In genomic region chr17:42124256-42124655, GRCh38 we compare ENCODE assay signal across 20 cellular contexts. TPM values are rescaled to one million over a fixed set of nuclear protein-coding genes. Genes with fewer than 3 reads are reported as not detected.
DNase-seq lines count a peak whose midpoint lies in the region; ATAC-seq and TF ChIP-seq lines count a peak whose summit lies in the region.
"Had no signal": no experiment of that assay in that cellular context is flagged by ENCODE, and none has a peak within 500 bp of the region (broad histone marks: within the 10 kb centered on the region; RNA-seq: fewer than 3 reads in every experiment).

No MANE protein-coding gene starts in this region.

- H3K4me1 ChIP-seq in IMR-90 (ENCODE audit: control insufficient read depth, insufficient read depth, low read length): peaks cover 7% of the 10 kb centered on the region
- H3K4me1 ChIP-seq in osteoblast (ENCODE audit: insufficient read depth, low read length): peaks cover 9% of the 10 kb centered on the region
- peaks cover 25 to 38% (median 27%) of the 10 kb centered on the region in 4 donors for H3K4me1 ChIP-seq in upper lobe of left lung

- intact Hi-C loops in IMR-90 (cut with micrococcal nuclease): no loop called here

- CTCF ChIA-PET in IMR-90 (lab: Yijun Ruan, JAX): no interaction called here

- no peak for TF ChIP-seq EP300 in upper lobe of left lung (IDR thresholded peaks at IDR 0.05)

- no peak overlapping the region for H2BK5ac ChIP-seq in IMR-90 (ENCODE audit: low read depth, low read length, poor library complexity, severe bottlenecking)

- H3K79me2 ChIP-seq in osteoblast (ENCODE audit: insufficient read depth, low read length): peaks cover 15% of the 10 kb centered on the region

- H4K5ac ChIP-seq in IMR-90 (ENCODE audit: low read depth, low read length): no peak overlapping the region

- H4K91ac ChIP-seq in IMR-90 (ENCODE audit: insufficient read depth, low read depth, low read length): no peak overlapping the region

- no peak overlapping the region for H3K27ac ChIP-seq in IMR-90 (ENCODE audit: insufficient read depth, low read length)
- no peak overlapping the region for H3K27ac ChIP-seq in osteoblast (ENCODE audit: low read depth, low read length)
- peak overlapping the region in 1 of 4 donors; percentile 34 for H3K27ac ChIP-seq in upper lobe of left lung
- H3K27ac ChIP-seq: 22Rv1, BLaER1 had no signal

- no peak overlapping the region for H3K4me3 ChIP-seq in IMR-90 (ENCODE audit: insufficient read depth, low read depth, low read length)
- H3K4me3 ChIP-seq in osteoblast (ENCODE audit: insufficient read depth, low read length): no peak overlapping the region
- no peak overlapping the region for H3K4me3 ChIP-seq in upper lobe of left lung
- H3K4me3 ChIP-seq: BLaER1 had no signal

- H2AK5ac ChIP-seq in IMR-90 (ENCODE audit: low read depth, low read length): no peak overlapping the region

- H4K20me1 ChIP-seq in IMR-90 (ENCODE audit: insufficient read depth, low read length) (no peaks in the 10 kb centered on the region), osteoblast (ENCODE audit: insufficient read depth, low read length) (peaks cover 3% of the 10 kb centered on the region)

- in situ Hi-C loops in IMR-90 (cut with MboI; ENCODE audit: low sequenced_read_pairs): no loop called here

- no peak overlapping the region for H3K9ac ChIP-seq in IMR-90 (ENCODE audit: low read depth, low read length)
- H3K9ac ChIP-seq: BLaER1 had no signal

- H2AK9ac ChIP-seq in IMR-90 (replicated peaks; ENCODE audit: low read depth, low read length, poor library complexity): no peak overlapping the region

- H3K36me3 ChIP-seq in IMR-90 (ENCODE audit: control insufficient read depth, insufficient read depth, low read length): peaks cover 46% of the 10 kb centered on the region
- H3K36me3 ChIP-seq in osteoblast (ENCODE audit: insufficient read depth, low read length): peaks cover 45% of the 10 kb centered on the region
- H3K36me3 ChIP-seq in upper lobe of left lung: peaks cover 28 to 52% (median 42%) of the 10 kb centered on the region in 4 donors

- DNase-seq in DMS53 (lab: John Stamatoyannopoulos, UW) (peak; percentile 19), DMS53 treated with DMSO at 0.1 percent for 48 hours (lab: John Stamatoyannopoulos, UW; ENCODE audit: unreplicated experiment) (no peak), IMR-90 (no peak), dermis blood vessel endothelial cell (peak; percentile 18), osteoblast (ENCODE audit: insufficient read length, low spot score, missing footprints) (peak; percentile 17), upper lobe of left lung (no peak), germinal center (ENCODE audit: low spot score) (no peak), SIG-M5 (lab: John Stamatoyannopoulos, UW) (no peak)
- DNase-seq: DMS 273 treated with DMSO at 0.1 percent for 48 hours, KBM-7, NCI-H1436, NCI-H2029 treated with DMSO at 0.1 percent for 48 hours, NCI-H2171 treated with DMSO at 0.1 percent for 48 hours, NCI-H446 treated with DMSO at 0.1 percent for 48 hours, NCI-H774 had no signal

- H3K9me3 ChIP-seq in IMR-90 (ENCODE audit: control insufficient read depth, insufficient read depth, low read length): no peaks in the 10 kb centered on the region
- no peaks in the 10 kb centered on the region for H3K9me3 ChIP-seq in osteoblast (ENCODE audit: low read depth, low read length)
- H3K9me3 ChIP-seq in upper lobe of left lung: no peaks in the 10 kb centered on the region
- H3K9me3 ChIP-seq: BLaER1 had no signal

- no peak overlapping the region for H3K4me2 ChIP-seq in IMR-90 (ENCODE audit: low read depth, low read length)
- H3K4me2 ChIP-seq in osteoblast (ENCODE audit: insufficient read depth, low read length): no peak overlapping the region
- H3K4me2 ChIP-seq: BLaER1 had no signal

- no peak overlapping the region for H4K8ac ChIP-seq in IMR-90 (ENCODE audit: low read depth in 2 of 2, low read length in 2 of 2)

- 0 out of 2 replicates have a peak, but pooled peaks have one; percentile 5 for TF ChIP-seq CTCF in IMR-90 (conservative IDR thresholded peaks at IDR 0.05; ENCODE audit: low read depth, low read length)
- TF ChIP-seq CTCF in osteoblast (IDR thresholded peaks at IDR 0.05; ENCODE audit: extremely low read depth, low read depth, low read length): no peak
- TF ChIP-seq CTCF in upper lobe of left lung (IDR thresholded peaks at IDR 0.05): no peak

- dilution Hi-C loops in IMR-90 (cut with HindIII; ENCODE audit: low sequenced_read_pairs, unreplicated experiment): no loop called here

- ATAC-seq in IMR-90 (ENCODE audit: low read depth) (no peak), upper lobe of left lung (ENCODE audit: low FRiP score in 2 of 2) (no peak)

- no peak overlapping the region for H3K4ac ChIP-seq in IMR-90 (ENCODE audit: low read depth, low read length)

- no peak overlapping the region for H2BK15ac ChIP-seq in IMR-90 (ENCODE audit: low read depth, low read length)

- no peak overlapping the region for H3K23ac ChIP-seq in IMR-90 (ENCODE audit: low read depth, low read length)

- H3K14ac ChIP-seq in IMR-90 (replicated peaks; ENCODE audit: low read depth, low read length): no peak overlapping the region

- TF ChIP-seq POLR2A in IMR-90 (IDR thresholded peaks at IDR 0.05; ENCODE audit: low read depth, low read length) (no peak), upper lobe of left lung (IDR thresholded peaks at IDR 0.05) (no peak)

- H3K27me3 ChIP-seq in IMR-90 (ENCODE audit: control insufficient read depth, insufficient read depth, low read length): no peaks in the 10 kb centered on the region
- no peaks in the 10 kb centered on the region for H3K27me3 ChIP-seq in osteoblast (ENCODE audit: insufficient read depth, low read length)
- no peaks in the 10 kb centered on the region for H3K27me3 ChIP-seq in upper lobe of left lung
- H3K27me3 ChIP-seq: BLaER1 had no signal

- no TSS peak for BruUV-seq in IMR-90 (replicated peaks; lab: Mats Ljungman, UMichigan)

- H2BK120ac ChIP-seq in IMR-90 (ENCODE audit: low read depth, low read length): no peak overlapping the region

- POLR2A ChIA-PET in IMR-90 (lab: Charles Lee; ENCODE audit: unreplicated experiment): no interaction called here

- peaks cover 16 to 21% of the 10 kb centered on the region in 2 experiments; a peak in 3 of 4 replicates for H3K79me1 ChIP-seq in IMR-90 (ENCODE audit: low read depth in 1 of 2, low read length in 2 of 2)

- peaks cover 4% of the 10 kb centered on the region; the same call in 1 of the 2 replicates for H3K9me1 ChIP-seq in IMR-90 (ENCODE audit: insufficient read depth, low read length)

- no peak for TF ChIP-seq RAD21 in IMR-90 (IDR thresholded peaks at IDR 0.05; ENCODE audit: low read length)

- H2AFZ ChIP-seq in IMR-90 (replicated peaks; ENCODE audit: low read length, poor library complexity): no peak overlapping the region
- H2AFZ ChIP-seq in osteoblast (ENCODE audit: low read length): no peak overlapping the region

- no peak overlapping the region for H3K56ac ChIP-seq in IMR-90 (ENCODE audit: extremely low read depth, insufficient read depth, low read length)

- no peak overlapping the region for H2BK20ac ChIP-seq in IMR-90 (ENCODE audit: low read depth, low read length)

- WGBS in IMR-90 (ENCODE audit: extremely low coverage in 2 of 2, insufficient read length in 1 of 2), 2 experiments: 83% methylated on average over 1 of the region's 3 CpGs; no CpG with 5 or more reads in 1 of the 2 experiments
- WGBS in upper lobe of left lung, 2 donors: 81 to 94% methylated on average over 3 of the region's 3 CpGs

- no peak overlapping the region for H3K18ac ChIP-seq in IMR-90 (ENCODE audit: low read depth, low read length)

TF ChIP-seq in IMR-90, 13 proteins besides CTCF, POLR2A, EP300 and RAD21 (continues in another document):
- no peak for TF ChIP-seq NFE2L2 (IDR thresholded peaks at IDR 0.05; ENCODE audit: low read depth, low read length)

RNA-seq across cellular contexts. Expression of gene HSPB9, which starts 1.7 kb away (rescaled TPM):
- not detected in 2 replicates for total RNA-seq in IMR-90 (2012; rRNA removed)
- not detected in 2 replicates for polyA plus RNA-seq in IMR-90 (2012; rRNA removed)
- not detected in 2 replicates for polyA plus RNA-seq in IMR-90 (2012; cell fraction: cytosol; rRNA removed)
- polyA plus RNA-seq in IMR-90 (2012; cell fraction: nucleus; rRNA removed; ENCODE audit: low replicate concordance): 0.06 and 0.09 TPM in 2 replicates
- 0.17 TPM in 1 of 2 replicates, not detected in the other for total RNA-seq in dermis blood vessel endothelial cell
- not detected in 2 replicates for total RNA-seq in osteoblast
- total RNA-seq in upper lobe of left lung: 1 to 10 TPM in 1 of 6 donors, under 1 TPM in 1, not detected in 4; 0.15 to 1.0 TPM
- total RNA-seq: HT-29, SK-MEL-5 had no signal
- polyA plus RNA-seq: AG04450 had no signal

RNA-seq across cellular contexts. Expression of gene KAT2A, which starts 3.1 kb away (rescaled TPM):
- total RNA-seq in IMR-90 (2012; rRNA removed) (5.3 and 6.3 TPM in 2 replicates), dermis blood vessel endothelial cell (10.2 and 15.4 TPM in 2 replicates), osteoblast (8.3 and 9.0 TPM in 2 replicates), upper lobe of left lung (100 to 1,000 TPM in 1 of 6 donors, 10 to 100 TPM in 5; 17.0 to 116 (median 32.5) TPM)
- polyA plus RNA-seq in IMR-90 (2012; rRNA removed): 28.2 and 31.4 TPM in 2 replicates
- 12.9 and 17.4 TPM in 2 replicates for polyA plus RNA-seq in IMR-90 (2012; cell fraction: cytosol; rRNA removed)
- polyA plus RNA-seq in IMR-90 (2012; cell fraction: nucleus; rRNA removed; ENCODE audit: low replicate concordance): 273 and 329 TPM in 2 replicates

RNA-seq across cellular contexts. Expression of gene DHX58, which starts 11.7 kb away (rescaled TPM):
- total RNA-seq in IMR-90 (2012; rRNA removed) (1.1 and 1.4 TPM in 2 replicates), dermis blood vessel endothelial cell (6.9 and 10.6 TPM in 2 replicates), osteoblast (18.5 and 23.0 TPM in 2 replicates), upper lobe of left lung (10 to 100 TPM; 15.8 to 56.6 (median 32.6) TPM)
- polyA plus RNA-seq in IMR-90 (2012; rRNA removed): 1.9 and 2.8 TPM in 2 replicates
- 1.9 and 2.5 TPM in 2 replicates for polyA plus RNA-seq in IMR-90 (2012; cell fraction: cytosol; rRNA removed)
- polyA plus RNA-seq in IMR-90 (2012; cell fraction: nucleus; rRNA removed; ENCODE audit: low replicate concordance): 14.8 and 19.4 TPM in 2 replicates

RNA-seq across cellular contexts. Expression of gene ZNF385C, which starts 26.0 kb away (rescaled TPM):
- total RNA-seq in IMR-90 (2012; rRNA removed) (not detected in 2 replicates), dermis blood vessel endothelial cell (not detected in 2 replicates), osteoblast (not detected in 2 replicates), upper lobe of left lung (1 to 10 TPM in 2 of 6 donors, under 1 TPM in 4; 0.30 to 2.1 (median 0.44) TPM)
- polyA plus RNA-seq in IMR-90 (2012; rRNA removed): not detected in 2 replicates
- polyA plus RNA-seq in IMR-90 (2012; cell fraction: cytosol; rRNA removed): not detected in 2 replicates
- polyA plus RNA-seq in IMR-90 (2012; cell fraction: nucleus; rRNA removed; ENCODE audit: low replicate concordance): not detected in 2 replicates
- polyA plus RNA-seq: AG04450 had no signal

RNA-seq across cellular contexts. Expression of gene RAB5C, which starts 30.5 kb away (rescaled TPM):
- total RNA-seq in IMR-90 (2012; rRNA removed): 112 and 126 TPM in 2 replicates
- polyA plus RNA-seq in IMR-90 (2012; rRNA removed): 277 and 312 TPM in 2 replicates
- polyA plus RNA-seq in IMR-90 (2012; cell fraction: cytosol; rRNA removed): 208 and 308 TPM in 2 replicates
- 135 and 149 TPM in 2 replicates for polyA plus RNA-seq in IMR-90 (2012; cell fraction: nucleus; rRNA removed; ENCODE audit: low replicate concordance)
- 82.2 and 136 TPM in 2 replicates for total RNA-seq in dermis blood vessel endothelial cell
- 80.0 and 90.5 TPM in 2 replicates for total RNA-seq in osteoblast
- total RNA-seq in upper lobe of left lung: 100 to 1,000 TPM in 3 of 6 donors, 10 to 100 TPM in 3; 57.6 to 183 (median 133) TPM

Comparison
In these comparisons a context has a peak if more than half of its experiments do, and no peak if none do; other contexts are left out.
1. DNase-seq: peak in DMS53 (single experiment), dermis blood vessel endothelial cell (single experiment) and osteoblast (single experiment); none in DMS53 treated with DMSO at 0.1 percent for 48 hours (single experiment), IMR-90 (single experiment), upper lobe of left lung (0 of 2), germinal center (single experiment) and SIG-M5 (single experiment).